ENCODE assay signal across 6 cellular contexts in the genomic region with DNA sequence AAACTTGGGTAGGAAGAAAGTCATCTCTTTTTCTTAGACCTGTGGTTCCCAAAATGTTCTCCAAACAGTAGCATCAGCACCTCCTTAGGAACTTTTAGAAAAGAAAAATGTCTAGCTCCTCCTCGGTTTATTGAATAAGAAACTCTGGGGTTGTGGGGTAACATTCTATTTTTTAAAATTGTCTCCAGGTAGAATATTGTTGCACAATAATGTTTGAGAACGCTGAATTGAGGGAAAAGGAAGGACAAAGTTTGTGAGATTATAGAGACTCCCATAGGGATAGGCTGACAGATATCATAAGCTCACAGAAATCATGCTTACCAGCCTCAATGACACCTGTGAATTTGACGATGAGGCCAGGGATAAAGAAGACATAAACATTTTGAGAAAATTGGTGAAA.
"Had no signal": no experiment of that assay in that cellular context is flagged by ENCODE, and none has a peak within 500 bp of the region (broad histone marks: within the 10 kb centered on the region; RNA-seq: fewer than 3 reads in every experiment).

No MANE protein-coding gene starts in this region.

- H3K4me2 ChIP-seq: KMS-11 had no signal

- H3K27ac ChIP-seq: HL-60, KMS-11 had no signal

- DNase-seq: Karpas-422, KBM-7, KG1 had no signal

- FAIRE-seq: HTR-8/SVneo had no signal

- H3K9ac ChIP-seq: KMS-11 had no signal
